Comparison of ENCODE assay signal across 1 cellular context in genomic region chrX:53357799-53358530, GRCh38.
TF ChIP-seq lines count a peak whose summit lies in the region.

No MANE protein-coding gene starts in this region.

TF ChIP-seq in GM23338, 12 proteins besides CTCF, POLR2A, EP300 and RAD21 (continued from another document):
- TF ChIP-seq, protein P1, sequence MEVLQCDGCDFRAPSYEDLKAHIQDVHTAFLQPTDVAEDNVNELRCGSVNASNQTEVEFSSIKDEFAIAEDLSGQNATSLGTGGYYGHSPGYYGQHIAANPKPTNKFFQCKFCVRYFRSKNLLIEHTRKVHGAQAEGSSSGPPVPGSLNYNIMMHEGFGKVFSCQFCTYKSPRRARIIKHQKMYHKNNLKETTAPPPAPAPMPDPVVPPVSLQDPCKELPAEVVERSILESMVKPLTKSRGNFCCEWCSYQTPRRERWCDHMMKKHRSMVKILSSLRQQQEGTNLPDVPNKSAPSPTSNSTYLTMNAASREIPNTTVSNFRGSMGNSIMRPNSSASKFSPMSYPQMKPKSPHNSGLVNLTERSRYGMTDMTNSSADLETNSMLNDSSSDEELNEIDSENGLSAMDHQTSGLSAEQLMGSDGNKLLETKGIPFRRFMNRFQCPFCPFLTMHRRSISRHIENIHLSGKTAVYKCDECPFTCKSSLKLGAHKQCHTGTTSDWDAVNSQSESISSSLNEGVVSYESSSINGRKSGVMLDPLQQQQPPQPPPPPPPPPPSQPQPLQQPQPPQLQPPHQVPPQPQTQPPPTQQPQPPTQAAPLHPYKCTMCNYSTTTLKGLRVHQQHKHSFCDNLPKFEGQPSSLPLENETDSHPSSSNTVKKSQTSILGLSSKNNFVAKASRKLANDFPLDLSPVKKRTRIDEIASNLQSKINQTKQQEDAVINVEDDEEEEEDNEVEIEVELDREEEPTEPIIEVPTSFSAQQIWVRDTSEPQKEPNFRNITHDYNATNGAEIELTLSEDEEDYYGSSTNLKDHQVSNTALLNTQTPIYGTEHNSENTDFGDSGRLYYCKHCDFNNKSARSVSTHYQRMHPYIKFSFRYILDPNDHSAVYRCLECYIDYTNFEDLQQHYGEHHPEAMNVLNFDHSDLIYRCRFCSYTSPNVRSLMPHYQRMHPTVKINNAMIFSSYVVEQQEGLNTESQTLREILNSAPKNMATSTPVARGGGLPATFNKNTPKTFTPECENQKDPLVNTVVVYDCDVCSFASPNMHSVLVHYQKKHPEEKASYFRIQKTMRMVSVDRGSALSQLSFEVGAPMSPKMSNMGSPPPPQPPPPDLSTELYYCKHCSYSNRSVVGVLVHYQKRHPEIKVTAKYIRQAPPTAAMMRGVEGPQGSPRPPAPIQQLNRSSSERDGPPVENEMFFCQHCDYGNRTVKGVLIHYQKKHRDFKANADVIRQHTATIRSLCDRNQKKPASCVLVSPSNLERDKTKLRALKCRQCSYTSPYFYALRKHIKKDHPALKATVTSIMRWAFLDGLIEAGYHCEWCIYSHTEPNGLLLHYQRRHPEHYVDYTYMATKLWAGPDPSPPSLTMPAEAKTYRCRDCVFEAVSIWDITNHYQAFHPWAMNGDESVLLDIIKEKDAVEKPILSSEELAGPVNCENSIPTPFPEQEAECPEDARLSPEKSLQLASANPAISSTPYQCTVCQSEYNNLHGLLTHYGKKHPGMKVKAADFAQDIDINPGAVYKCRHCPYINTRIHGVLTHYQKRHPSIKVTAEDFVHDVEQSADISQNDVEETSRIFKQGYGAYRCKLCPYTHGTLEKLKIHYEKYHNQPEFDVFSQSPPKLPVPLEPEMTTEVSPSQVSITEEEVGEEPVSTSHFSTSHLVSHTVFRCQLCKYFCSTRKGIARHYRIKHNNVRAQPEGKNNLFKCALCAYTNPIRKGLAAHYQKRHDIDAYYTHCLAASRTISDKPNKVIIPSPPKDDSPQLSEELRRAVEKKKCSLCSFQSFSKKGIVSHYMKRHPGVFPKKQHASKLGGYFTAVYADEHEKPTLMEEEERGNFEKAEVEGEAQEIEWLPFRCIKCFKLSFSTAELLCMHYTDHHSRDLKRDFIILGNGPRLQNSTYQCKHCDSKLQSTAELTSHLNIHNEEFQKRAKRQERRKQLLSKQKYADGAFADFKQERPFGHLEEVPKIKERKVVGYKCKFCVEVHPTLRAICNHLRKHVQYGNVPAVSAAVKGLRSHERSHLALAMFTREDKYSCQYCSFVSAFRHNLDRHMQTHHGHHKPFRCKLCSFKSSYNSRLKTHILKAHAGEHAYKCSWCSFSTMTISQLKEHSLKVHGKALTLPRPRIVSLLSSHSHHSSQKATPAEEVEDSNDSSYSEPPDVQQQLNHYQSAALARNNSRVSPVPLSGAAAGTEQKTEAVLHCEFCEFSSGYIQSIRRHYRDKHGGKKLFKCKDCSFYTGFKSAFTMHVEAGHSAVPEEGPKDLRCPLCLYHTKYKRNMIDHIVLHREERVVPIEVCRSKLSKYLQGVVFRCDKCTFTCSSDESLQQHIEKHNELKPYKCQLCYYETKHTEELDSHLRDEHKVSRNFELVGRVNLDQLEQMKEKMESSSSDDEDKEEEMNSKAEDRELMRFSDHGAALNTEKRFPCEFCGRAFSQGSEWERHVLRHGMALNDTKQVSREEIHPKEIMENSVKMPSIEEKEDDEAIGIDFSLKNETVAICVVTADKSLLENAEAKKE (CRISPR knock-in tag; IDR thresholded peaks at IDR 0.05) = no peak
- no peak for TF ChIP-seq JUNB (IDR thresholded peaks at IDR 0.05; ENCODE audit: unreplicated experiment)
- no peak for TF ChIP-seq EZH2phosphoT487 (IDR thresholded peaks at IDR 0.05; ENCODE audit: unreplicated experiment)
- TF ChIP-seq CREB1 (CRISPR knock-in tag; IDR thresholded peaks at IDR 0.05; ENCODE audit: low read depth) = no peak
- TF ChIP-seq NANOG (IDR thresholded peaks at IDR 0.05; ENCODE audit: borderline replicate concordance) = no peak
- TF ChIP-seq, protein P2, sequence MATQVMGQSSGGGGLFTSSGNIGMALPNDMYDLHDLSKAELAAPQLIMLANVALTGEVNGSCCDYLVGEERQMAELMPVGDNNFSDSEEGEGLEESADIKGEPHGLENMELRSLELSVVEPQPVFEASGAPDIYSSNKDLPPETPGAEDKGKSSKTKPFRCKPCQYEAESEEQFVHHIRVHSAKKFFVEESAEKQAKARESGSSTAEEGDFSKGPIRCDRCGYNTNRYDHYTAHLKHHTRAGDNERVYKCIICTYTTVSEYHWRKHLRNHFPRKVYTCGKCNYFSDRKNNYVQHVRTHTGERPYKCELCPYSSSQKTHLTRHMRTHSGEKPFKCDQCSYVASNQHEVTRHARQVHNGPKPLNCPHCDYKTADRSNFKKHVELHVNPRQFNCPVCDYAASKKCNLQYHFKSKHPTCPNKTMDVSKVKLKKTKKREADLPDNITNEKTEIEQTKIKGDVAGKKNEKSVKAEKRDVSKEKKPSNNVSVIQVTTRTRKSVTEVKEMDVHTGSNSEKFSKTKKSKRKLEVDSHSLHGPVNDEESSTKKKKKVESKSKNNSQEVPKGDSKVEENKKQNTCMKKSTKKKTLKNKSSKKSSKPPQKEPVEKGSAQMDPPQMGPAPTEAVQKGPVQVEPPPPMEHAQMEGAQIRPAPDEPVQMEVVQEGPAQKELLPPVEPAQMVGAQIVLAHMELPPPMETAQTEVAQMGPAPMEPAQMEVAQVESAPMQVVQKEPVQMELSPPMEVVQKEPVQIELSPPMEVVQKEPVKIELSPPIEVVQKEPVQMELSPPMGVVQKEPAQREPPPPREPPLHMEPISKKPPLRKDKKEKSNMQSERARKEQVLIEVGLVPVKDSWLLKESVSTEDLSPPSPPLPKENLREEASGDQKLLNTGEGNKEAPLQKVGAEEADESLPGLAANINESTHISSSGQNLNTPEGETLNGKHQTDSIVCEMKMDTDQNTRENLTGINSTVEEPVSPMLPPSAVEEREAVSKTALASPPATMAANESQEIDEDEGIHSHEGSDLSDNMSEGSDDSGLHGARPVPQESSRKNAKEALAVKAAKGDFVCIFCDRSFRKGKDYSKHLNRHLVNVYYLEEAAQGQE (IDR thresholded peaks at IDR 0.05; ENCODE audit: unreplicated experiment) = no peak
- no peak for TF ChIP-seq EZH2 (IDR thresholded peaks at IDR 0.05; ENCODE audit: low read depth, unreplicated experiment)
- TF ChIP-seq ZNF114 (CRISPR knock-in tag; IDR thresholded peaks at IDR 0.05) = no peak
